Comparison of ENCODE assay signal across 8 cellular contexts in genomic region chr15:62118446-62118964, GRCh38. TPM values are rescaled to one million over a fixed set of nuclear protein-coding genes. Genes with fewer than 3 reads are reported as not detected.
DNase-seq lines count a peak whose midpoint lies in the region; ATAC-seq and TF ChIP-seq lines count a peak whose summit lies in the region.

No MANE protein-coding gene starts in this region.

- H3K4me3 ChIP-seq in left ventricle myocardium inferior (no peak overlapping the region), ascending aorta (no peak overlapping the region), right lobe of liver (no peak overlapping the region), uterus (no peak overlapping the region)

- H3K9me3 ChIP-seq in left ventricle myocardium inferior (replicated peaks) = no peaks in the 10 kb centered on the region
- H3K9me3 ChIP-seq in ascending aorta = no peaks in the 10 kb centered on the region
- H3K9me3 ChIP-seq in right lobe of liver = no peaks in the 10 kb centered on the region
- no peaks in the 10 kb centered on the region for H3K9me3 ChIP-seq in uterus

- H3K27ac ChIP-seq in left ventricle myocardium inferior (replicated peaks) (peak overlapping the region; percentile 76), ascending aorta (peak overlapping the region; percentile 14 to 15), right lobe of liver (peak overlapping the region in 2 of 3 donors; percentile 10 to 65), uterus (peak overlapping the region; percentile 37 to 65)

- intact Hi-C loops in left ventricle myocardium inferior (cut with micrococcal nuclease) = no loop called here
- intact Hi-C loops in cardiac septum (cut with DNase I) = loop anchor here (2.0 kb wide), 1 partner anchor 44 kb away; no protein-coding TSS in a partner anchor
- intact Hi-C loops in ascending aorta (cut with DNase I) = no loop called here
- intact Hi-C loops in right lobe of liver (cut with DNase I) = no loop called here
- intact Hi-C loops in uterus (cut with DNase I; ENCODE audit: low total_unique reads) = no loop called here

- DNase-seq in left ventricle myocardium inferior (no peak), cardiac septum (ENCODE audit: low spot score) (no peak), ascending aorta (ENCODE audit: low spot score in 2 of 2) (no peak), right lobe of liver (peak in 1 of 3 donors; percentile 26), uterus (no peak)

- H3K4me1 ChIP-seq in left ventricle myocardium inferior (peaks cover 12% of the 10 kb centered on the region), ascending aorta (peaks cover 0 to 2% of the 10 kb centered on the region in 2 donors), right lobe of liver (peaks cover 0 to 5% (median 2%) of the 10 kb centered on the region in 4 donors), uterus (no peaks in the 10 kb centered on the region)

- H3K27me3 ChIP-seq in left ventricle myocardium inferior (ENCODE audit: low read depth) (no peaks in the 10 kb centered on the region), ascending aorta (no peaks in the 10 kb centered on the region), right lobe of liver (no peaks in the 10 kb centered on the region), uterus (no peaks in the 10 kb centered on the region)

- TF ChIP-seq POLR2A in right lobe of liver (IDR thresholded peaks at IDR 0.05) = no peak
- TF ChIP-seq POLR2A in uterus (IDR thresholded peaks at IDR 0.05) = no peak

- TF ChIP-seq CTCF in left ventricle myocardium inferior (IDR thresholded peaks at IDR 0.05; ENCODE audit: borderline replicate concordance) (no peak), ascending aorta (IDR thresholded peaks at IDR 0.05) (no peak), right lobe of liver (IDR thresholded peaks at IDR 0.05) (no peak), uterus (IDR thresholded peaks at IDR 0.05) (no peak)

- ATAC-seq in right lobe of liver (no peak), HG03378 (IDR thresholded peaks at IDR 0.05; ENCODE audit: unreplicated experiment) (no peak), HG03135 (IDR thresholded peaks at IDR 0.05; ENCODE audit: unreplicated experiment) (no peak), HG02798 (IDR thresholded peaks at IDR 0.05; ENCODE audit: poor library complexity, unreplicated experiment) (no peak)

- no peaks in the 10 kb centered on the region for H3K36me3 ChIP-seq in left ventricle myocardium inferior
- H3K36me3 ChIP-seq in ascending aorta = no peaks in the 10 kb centered on the region
- H3K36me3 ChIP-seq in right lobe of liver = no peaks in the 10 kb centered on the region
- H3K36me3 ChIP-seq in uterus = no peaks in the 10 kb centered on the region

- WGBS in right lobe of liver (ENCODE audit: insufficient coverage, low coverage, low lambda C conversion rate, missing lambda C conversion rate) = 85% methylated on average over 6 of the region's 8 CpGs

RNA-seq across cellular contexts. Expression of gene C2CD4B, which starts 46.6 kb away (rescaled TPM):
- total RNA-seq in left ventricle myocardium inferior (1.9 TPM), cardiac septum (1.7 TPM), ascending aorta (100 TPM), right lobe of liver (1 to 10 TPM in 5 of 6 experiments, under 1 TPM in 1; 0.37 to 4.6 (median 1.4) TPM), uterus (1 to 10 TPM in 2 of 4 donors, not detected in 2; 1.2 to 4.7 TPM)

RNA-seq across cellular contexts. Expression of gene C2CD4A, which starts 51.7 kb away (rescaled TPM):
- total RNA-seq in left ventricle myocardium inferior (not detected), cardiac septum (0.05 TPM), ascending aorta (not detected), right lobe of liver (1 to 10 TPM in 3 of 6 experiments, under 1 TPM in 1, not detected in 2; 0.53 to 6.3 (median 3.7) TPM), uterus (under 1 TPM in 1 of 4 donors, not detected in 3; 0.21 TPM)

RNA-seq across cellular contexts. Expression of gene VPS13C, which starts 58.3 kb away (rescaled TPM):
- total RNA-seq in left ventricle myocardium inferior (32.9 TPM), cardiac septum (35.2 TPM), ascending aorta (33.6 TPM), right lobe of liver (10 to 100 TPM; 17.5 to 34.6 (median 27.3) TPM), uterus (100 to 1,000 TPM in 2 of 4 donors, 10 to 100 TPM in 2; 68.2 to 165 (median 102) TPM)

Comparison
In these comparisons a context has a peak if more than half of its experiments do, and no peak if none do; other contexts are left out.
1. H3K27ac ChIP-seq: peak in every context shown above with its lines; median percentile 76 in left ventricle myocardium inferior; 51 in uterus; 38 in right lobe of liver; 14 in ascending aorta.
2. RNA of gene C2CD4B, which starts 46.6 kb away (total RNA-seq): 100 TPM in ascending aorta (single experiment); 1.9 TPM in left ventricle myocardium inferior (single experiment), 1.7 TPM in cardiac septum (single experiment), 0.37 to 4.6 TPM in right lobe of liver and 1.2 to 4.7 TPM in uterus; every median in the first group is over 10 times any median in the second.